Comparison of ENCODE assay signal across 9 cellular contexts in genomic region chr12:123388948-123389559, GRCh38. TPM values are rescaled to one million over a fixed set of nuclear protein-coding genes. Genes with fewer than 3 reads are reported as not detected.
A peak's percentile ranks its signal among the peaks of the same experiment; 100 is the strongest.
DNase-seq lines count a peak whose midpoint lies in the region; ATAC-seq and TF ChIP-seq lines count a peak whose summit lies in the region.
"Had no signal": no experiment of that assay in that cellular context is flagged by ENCODE, and none has a peak within 500 bp of the region (broad histone marks: within the 10 kb centered on the region; RNA-seq: fewer than 3 reads in every experiment).

No MANE protein-coding gene starts in this region.

- peaks cover 75% of the 10 kb centered on the region for H3K79me2 ChIP-seq in ACC112 (ENCODE audit: control insufficient read depth, insufficient read depth, low read length, unreplicated experiment)

- H3K9me3 Mint-ChIP-seq in type B pancreatic cell = no peaks in the 10 kb centered on the region

- H3K27me3 ChIP-seq in ACC112 (ENCODE audit: insufficient read depth, low read length) (no peaks in the 10 kb centered on the region), SJSA1 (replicated peaks) (no peaks in the 10 kb centered on the region), kidney epithelial cell (ENCODE audit: control insufficient read depth, insufficient read depth, low read length) (no peaks in the 10 kb centered on the region), uterus (no peaks in the 10 kb centered on the region)

- H3K27me3 Mint-ChIP-seq in type B pancreatic cell = no peaks in the 10 kb centered on the region
- H3K27me3 Mint-ChIP-seq: activated naive CD8-positive, alpha-beta T cell had no signal

- ATAC-seq in GM19328 (IDR thresholded peaks at IDR 0.05; ENCODE audit: unreplicated experiment) (peak; percentile 12), HG03175 (IDR thresholded peaks at IDR 0.05; ENCODE audit: unreplicated experiment) (no peak)

- H3K36me3 ChIP-seq in ACC112 (ENCODE audit: insufficient read depth, low read length) (peaks cover 26% of the 10 kb centered on the region), SJSA1 (peaks cover 54% of the 10 kb centered on the region), kidney epithelial cell (ENCODE audit: control insufficient read depth, insufficient read depth, low read length) (no peaks in the 10 kb centered on the region), uterus (no peaks in the 10 kb centered on the region)

- H3K9me3 ChIP-seq in SJSA1 (replicated peaks) (no peaks in the 10 kb centered on the region), uterus (no peaks in the 10 kb centered on the region)

- H3K27ac Mint-ChIP-seq in type B pancreatic cell = no peak overlapping the region

- TF ChIP-seq CTCF in kidney epithelial cell (IDR thresholded peaks at IDR 0.05; ENCODE audit: insufficient read depth, low read length, poor library complexity, severe bottlenecking) (no peak), uterus (IDR thresholded peaks at IDR 0.05) (peak in 1 of 4 experiments; percentile 20), type B pancreatic cell (conservative IDR thresholded peaks at IDR 0.05) (no peak)

- no peak overlapping the region for H3K4me3 Mint-ChIP-seq in type B pancreatic cell

- peak in 1 of 2 donors; percentile 55 for TF ChIP-seq POLR2A in uterus (IDR thresholded peaks at IDR 0.05)

- DNase-seq in SJSA1 (ENCODE audit: low read depth in 1 of 2, low spot score in 2 of 2) = no peak
- DNase-seq in kidney epithelial cell (ENCODE audit: low read depth) = no peak
- no peak for DNase-seq in uterus
- no peak for DNase-seq in type B pancreatic cell (ENCODE audit: extremely low spot score, unreplicated experiment)
- no peak for DNase-seq in NCI-H187 (lab: John Stamatoyannopoulos, UW)

- intact Hi-C loops in uterus (cut with DNase I; ENCODE audit: low total_unique reads) = no loop called here

- H3K27ac ChIP-seq in ACC112 (ENCODE audit: low read depth, low read length) = no peak overlapping the region; the same call in 1 of the 2 replicates
- H3K27ac ChIP-seq in SJSA1 = no peak overlapping the region
- peak overlapping the region; percentile 90 to 93 for H3K27ac ChIP-seq in uterus

- H3K4me1 ChIP-seq in ACC112 (ENCODE audit: control insufficient read depth, insufficient read depth, low read length, unreplicated experiment) (peaks cover 15% of the 10 kb centered on the region), SJSA1 (replicated peaks) (peaks cover 30% of the 10 kb centered on the region), uterus (peaks cover 6 to 13% of the 10 kb centered on the region in 2 donors)

- H2AFZ ChIP-seq in ACC112 (ENCODE audit: low read length, unreplicated experiment) = peak overlapping the region; percentile 37

- H3K36me3 Mint-ChIP-seq in type B pancreatic cell = peaks cover 21% of the 10 kb centered on the region
- H3K36me3 Mint-ChIP-seq: activated naive CD8-positive, alpha-beta T cell had no signal

- H3K4me1 Mint-ChIP-seq in type B pancreatic cell (ENCODE audit: unreplicated experiment) = peaks cover 26% of the 10 kb centered on the region

- H3K4me3 ChIP-seq in ACC112 (ENCODE audit: low read depth, low read length) (peak overlapping the region; percentile 85), SJSA1 (peak overlapping the region; percentile 53), kidney epithelial cell (ENCODE audit: low read depth, low read length) (peak overlapping the region; percentile 58), uterus (peak overlapping the region; percentile 47 to 61)

RNA-seq across cellular contexts. Expression of gene KMT5A, which starts 5.1 kb away (rescaled TPM):
- 42.9 and 61.5 TPM in 2 replicates for total RNA-seq in SJSA1 (2014; rRNA removed; shearing (Covaris generic))
- total RNA-seq in kidney epithelial cell = 44.0 and 44.4 TPM in 2 replicates
- 10 to 100 TPM; 20.9 to 71.5 (median 42.1) TPM for total RNA-seq in uterus
- total RNA-seq in type B pancreatic cell (ENCODE audit: low replicate concordance) = 45.9 and 52.6 TPM in 2 replicates

RNA-seq across cellular contexts. Expression of gene SBNO1, which starts 24.4 kb away (rescaled TPM):
- 17.2 and 19.2 TPM in 2 replicates for total RNA-seq in SJSA1 (2014; rRNA removed; shearing (Covaris generic))
- total RNA-seq in kidney epithelial cell = 29.2 and 31.5 TPM in 2 replicates
- 10 to 100 TPM; 16.8 to 40.5 (median 33.0) TPM for total RNA-seq in uterus
- total RNA-seq in type B pancreatic cell (ENCODE audit: low replicate concordance) = 42.3 and 43.1 TPM in 2 replicates

RNA-seq across cellular contexts. Expression of gene RILPL2, which starts 47.4 kb away (rescaled TPM):
- total RNA-seq in SJSA1 (2014; rRNA removed; shearing (Covaris generic)) = 1.3 and 2.1 TPM in 2 replicates
- total RNA-seq in kidney epithelial cell = 3.6 and 4.2 TPM in 2 replicates
- total RNA-seq in uterus = 10 to 100 TPM in 1 of 4 donors, 1 to 10 TPM in 3; 4.0 to 10.1 (median 5.8) TPM
- 1.00 and 1.4 TPM in 2 replicates for total RNA-seq in type B pancreatic cell (ENCODE audit: low replicate concordance)

Comparison
In these comparisons a context has a peak if more than half of its experiments do, and no peak if none do; other contexts are left out.
1. H3K27ac ChIP-seq: peak in uterus (2 of 2); none in ACC112 (single experiment) and SJSA1 (single experiment).
2. Peak in every context shown above with its lines, with median percentiles within 50 percentile points of each other: H3K4me3 ChIP-seq.